In the genomic region with DNA sequence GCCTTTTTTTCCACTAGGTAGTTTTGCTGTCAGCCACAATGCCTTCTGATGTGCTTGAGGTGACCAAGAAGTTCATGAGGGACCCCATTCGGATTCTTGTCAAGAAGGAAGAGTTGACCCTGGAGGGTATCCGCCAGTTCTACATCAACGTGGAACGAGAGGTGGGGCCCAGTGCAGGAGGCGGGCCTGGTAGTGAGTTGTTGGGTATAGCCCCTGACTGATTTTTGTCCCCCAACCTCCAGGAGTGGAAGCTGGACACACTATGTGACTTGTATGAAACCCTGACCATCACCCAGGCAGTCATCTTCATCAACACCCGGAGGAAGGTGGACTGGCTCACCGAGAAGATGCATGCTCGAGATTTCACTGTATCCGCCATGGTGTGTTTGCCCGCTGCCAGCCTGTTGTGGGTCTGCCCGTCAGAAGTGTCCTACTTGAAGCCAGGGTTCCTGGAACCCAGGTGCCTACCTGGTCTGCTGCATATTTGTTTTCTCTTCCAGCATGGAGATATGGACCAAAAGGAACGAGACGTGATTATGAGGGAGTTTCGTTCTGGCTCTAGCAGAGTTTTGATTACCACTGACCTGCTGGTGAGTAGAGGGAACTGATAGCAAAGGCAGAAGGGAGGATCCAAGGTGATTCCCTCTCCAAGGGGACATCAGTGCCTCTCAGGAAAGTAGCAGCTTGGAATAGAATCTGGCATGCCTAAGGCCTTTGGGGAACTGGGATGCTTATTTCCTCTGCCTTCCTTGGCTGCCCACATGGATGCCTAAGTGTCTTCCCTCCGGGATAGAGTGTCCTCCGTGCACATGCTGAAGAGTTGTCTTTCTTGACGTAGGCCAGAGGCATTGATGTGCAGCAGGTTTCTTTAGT, we compare ENCODE assay signal across 10 cellular contexts. TPM values are rescaled to one million over a fixed set of nuclear protein-coding genes. Genes with fewer than 3 reads are reported as not detected.
A peak's percentile ranks its signal among the peaks of the same experiment; 100 is the strongest.
DNase-seq lines count a peak whose midpoint lies in the region; ATAC-seq, FAIRE-seq and TF ChIP-seq lines count a peak whose summit lies in the region.
"Had no signal": no experiment of that assay in that cellular context is flagged by ENCODE, and none has a peak within 500 bp of the region (broad histone marks: within the 10 kb centered on the region; RNA-seq: fewer than 3 reads in every experiment).

No MANE protein-coding gene starts in this region.

- no peak overlapping the region for H2AK9ac ChIP-seq in IMR-90 (replicated peaks; ENCODE audit: low read depth, low read length, poor library complexity)

- peaks cover 7% of the 10 kb centered on the region; the same call in 1 of the 2 replicates for H3K9me3 ChIP-seq in AG04450 (ENCODE audit: control insufficient read depth, insufficient read depth, low read length)
- no peaks in the 10 kb centered on the region for H3K9me3 ChIP-seq in IMR-90 (ENCODE audit: control insufficient read depth, insufficient read depth, low read length)
- H3K9me3 ChIP-seq in K562 (replicated peaks; ENCODE audit: control insufficient read depth, insufficient read depth, low read depth, low read length), result no peaks in the 10 kb centered on the region
- H3K9me3 ChIP-seq: heart left ventricle had no signal

- H3K56ac ChIP-seq in IMR-90 (ENCODE audit: extremely low read depth, insufficient read depth, low read length), result no peak overlapping the region

- peaks cover 55 to 66% of the 10 kb centered on the region in 2 donors for H3K4me1 Mint-ChIP-seq in natural killer cell

- no peak overlapping the region for H2BK5ac ChIP-seq in IMR-90 (ENCODE audit: low read depth, low read length, poor library complexity, severe bottlenecking)

- peaks cover 70% of the 10 kb centered on the region for H4K20me1 ChIP-seq in IMR-90 (ENCODE audit: insufficient read depth, low read length)
- peaks cover 43% of the 10 kb centered on the region for H4K20me1 ChIP-seq in K562 (replicated peaks; ENCODE audit: control insufficient read depth, insufficient read depth, low read length)

- intact Hi-C loops in IMR-90 (cut with micrococcal nuclease) (no loop called here), K562 (cut with micrococcal nuclease) (no loop called here), natural killer cell (cut with micrococcal nuclease) (no loop called here)

- no peak overlapping the region for H2AFZ ChIP-seq in IMR-90 (replicated peaks; ENCODE audit: low read length, poor library complexity)
- H2AFZ ChIP-seq in K562 (ENCODE audit: low read depth, low read length), result no peak overlapping the region

- BruUV-seq in IMR-90 (replicated peaks; lab: Mats Ljungman, UMichigan) (TSS peak; percentile 49), K562 (replicated peaks; lab: Mats Ljungman, UMichigan) (no TSS peak)

- WGBS in IMR-90 (ENCODE audit: extremely low coverage in 2 of 2, insufficient read length in 1 of 2), 2 experiments, result 92% methylated on average over 6 of the region's 17 CpGs; no CpG with 5 or more reads in 1 of the 2 experiments
- WGBS in K562 (ENCODE audit: insufficient coverage, low coverage, missing lambda C conversion rate), result 65% methylated on average over 10 of the region's 17 CpGs

- no peak for TF ChIP-seq CTCF in AG04450 (IDR thresholded peaks at IDR 0.05; ENCODE audit: low read depth, low read length)
- TF ChIP-seq CTCF in IMR-90 (conservative IDR thresholded peaks at IDR 0.05; ENCODE audit: low read depth, low read length), result no peak
- TF ChIP-seq CTCF in K562 (IDR thresholded peaks at IDR 0.05 in 2 of 3, conservative IDR thresholded peaks at IDR 0.05 in 1 of 3; ENCODE audit: insufficient read depth in 2 of 3, low read depth in 1 of 3, low read length in 3 of 3), result no peak
- TF ChIP-seq CTCF in natural killer cell (IDR thresholded peaks at IDR 0.05), result no peak

- H3K4ac ChIP-seq in IMR-90 (ENCODE audit: low read depth, low read length), result no peak overlapping the region

- no peak overlapping the region for H3K18ac ChIP-seq in IMR-90 (ENCODE audit: low read depth, low read length)

- H4K8ac ChIP-seq in IMR-90 (ENCODE audit: low read depth in 2 of 2, low read length in 2 of 2), result no peak overlapping the region

- H3K9me3 Mint-ChIP-seq in natural killer cell, result no peaks in the 10 kb centered on the region

- no peak overlapping the region for H2BK20ac ChIP-seq in IMR-90 (ENCODE audit: low read depth, low read length)

- no peaks in the 10 kb centered on the region for H3K27me3 ChIP-seq in AG04450 (ENCODE audit: control insufficient read depth, insufficient read depth, low read length)
- no peaks in the 10 kb centered on the region for H3K27me3 ChIP-seq in IMR-90 (ENCODE audit: control insufficient read depth, insufficient read depth, low read length)
- H3K27me3 ChIP-seq in K562 (ENCODE audit: control insufficient read depth in 2 of 2, insufficient read depth in 2 of 2, low read length in 2 of 2), result no peaks in the 10 kb centered on the region
- H3K27me3 ChIP-seq: heart left ventricle had no signal

- peak overlapping the region; percentile 24; the same call in 1 of the 2 replicates for H3K23ac ChIP-seq in IMR-90 (ENCODE audit: low read depth, low read length)

- POLR2A ChIA-PET in AG04450 (lab: Yijun Ruan, JAX), result interaction anchor here (0.7 kb wide), 1 partner anchor 179 kb away, joined by 3 read pairs; no protein-coding TSS in a partner anchor
- POLR2A ChIA-PET in IMR-90 (lab: Charles Lee; ENCODE audit: unreplicated experiment), result no interaction called here
- POLR2A ChIA-PET in K562 (lab: Yijun Ruan, JAX), result interaction anchor here (0.6 to 1.0 kb wide), 2 partner anchors 64 to 109 kb away, joined by 3 to 4 read pairs; no protein-coding TSS in a partner anchor

- H3K4me2 ChIP-seq in IMR-90 (ENCODE audit: low read depth, low read length), result no peak overlapping the region
- H3K4me2 ChIP-seq in K562 (ENCODE audit: insufficient read depth, low read length), result no peak overlapping the region

- H2AK5ac ChIP-seq in IMR-90 (ENCODE audit: low read depth, low read length), result no peak overlapping the region

- no peak for TF ChIP-seq RAD21 in IMR-90 (IDR thresholded peaks at IDR 0.05; ENCODE audit: low read length)
- no peak for TF ChIP-seq RAD21 in K562 (CRISPR knock-in tag; conservative IDR thresholded peaks at IDR 0.05 in 1 of 2, IDR thresholded peaks at IDR 0.05 in 1 of 2)

- peaks cover 15% of the 10 kb centered on the region for H3K36me3 Mint-ChIP-seq in natural killer cell

- CTCF ChIA-PET in AG04450 (lab: Charles Lee) (no interaction called here), IMR-90 (lab: Yijun Ruan, JAX) (interaction anchor here (0.6 kb wide), 1 partner anchor 143 kb away, joined by 4 read pairs; a partner anchor contains a TSS), K562 (lab: Yijun Ruan, JAX; ENCODE audit: low intra/inter-chr PET ratio) (no interaction called here)

- peaks cover 84% of the 10 kb centered on the region for H3K79me2 ChIP-seq in K562 (ENCODE audit: control insufficient read depth, insufficient read depth, low read length)

- no peak overlapping the region for H2BK120ac ChIP-seq in IMR-90 (ENCODE audit: low read depth, low read length)

- no peak overlapping the region for H4K91ac ChIP-seq in IMR-90 (ENCODE audit: insufficient read depth, low read depth, low read length)

- no peak for FAIRE-seq in K562 (lab: Jason Lieb, UNC)

- no peak for TF ChIP-seq POLR2A in IMR-90 (IDR thresholded peaks at IDR 0.05; ENCODE audit: low read depth, low read length)
- TF ChIP-seq POLR2A in K562 (conservative IDR thresholded peaks at IDR 0.05), result peak; percentile 19; the same call in 1 of the 2 replicates

- peak overlapping the region; percentile 93 to 98 for H3K27ac Mint-ChIP-seq in natural killer cell

- no peak overlapping the region for H4K5ac ChIP-seq in IMR-90 (ENCODE audit: low read depth, low read length)

- no peak for TF ChIP-seq EP300 in K562 (IDR thresholded peaks at IDR 0.05; ENCODE audit: low read length)

- in situ Hi-C loops in IMR-90 (cut with MboI; ENCODE audit: low sequenced_read_pairs), result no loop called here
- in situ Hi-C loops in K562 (cut with MboI), result no loop called here

- H3K4me1 ChIP-seq in IMR-90 (ENCODE audit: control insufficient read depth, insufficient read depth, low read length), result peaks cover 23% of the 10 kb centered on the region
- H3K4me1 ChIP-seq in K562 (replicated peaks in 1 of 2; ENCODE audit: control insufficient read depth in 2 of 2, insufficient read depth in 2 of 2, low read length in 2 of 2), result peaks cover 44 to 49% of the 10 kb centered on the region in 2 experiments

- no peak overlapping the region for H3K14ac ChIP-seq in IMR-90 (replicated peaks; ENCODE audit: low read depth, low read length)

- dilution Hi-C loops in IMR-90 (cut with HindIII; ENCODE audit: low sequenced_read_pairs, unreplicated experiment), result no loop called here

- H3K4me3 Mint-ChIP-seq in natural killer cell, result no peak overlapping the region

- no peak overlapping the region for H3K9ac ChIP-seq in IMR-90 (ENCODE audit: low read depth, low read length)
- H3K9ac ChIP-seq in K562 (ENCODE audit: insufficient read depth in 1 of 2, low read depth in 2 of 2, low read length in 2 of 2), result no peak overlapping the region

- no peak for ATAC-seq in IMR-90 (ENCODE audit: low read depth)
- no peak for ATAC-seq in K562
- no peak for ATAC-seq in natural killer cell
- ATAC-seq: heart left ventricle had no signal

- no peaks in the 10 kb centered on the region for H3K27me3 Mint-ChIP-seq in natural killer cell (ENCODE audit: low read depth in 2 of 2)

- H3K27ac ChIP-seq in AG04450 (ENCODE audit: low read depth, low read length), result peak overlapping the region; percentile 52
- H3K27ac ChIP-seq in IMR-90 (ENCODE audit: insufficient read depth, low read length), result no peak overlapping the region
- no peak overlapping the region for H3K27ac ChIP-seq in K562 (ENCODE audit: extremely low read depth, low read depth, low read length)

- H3K9me1 ChIP-seq in IMR-90 (ENCODE audit: insufficient read depth, low read length), result peaks cover 21% of the 10 kb centered on the region
- H3K9me1 ChIP-seq in K562 (ENCODE audit: control insufficient read depth, insufficient read depth, low read length), result peaks cover 9% of the 10 kb centered on the region

- peaks cover 12 to 73% of the 10 kb centered on the region in 2 experiments for H3K79me1 ChIP-seq in IMR-90 (ENCODE audit: low read depth in 1 of 2, low read length in 2 of 2)

- H3K36me3 ChIP-seq in IMR-90 (ENCODE audit: control insufficient read depth, insufficient read depth, low read length) (peaks cover 54% of the 10 kb centered on the region), K562 (ENCODE audit: control insufficient read depth, insufficient read depth, low read length) (peaks cover 64% of the 10 kb centered on the region)

- H2BK15ac ChIP-seq in IMR-90 (ENCODE audit: low read depth, low read length), result no peak overlapping the region

- DNase-seq in AG04450 (ENCODE audit: low read depth, low spot score) (no peak), IMR-90 (no peak), K562 (ENCODE audit: extremely low read depth in 1 of 4, low spot score in 3 of 4) (no peak), natural killer cell (no peak), DMS79 treated with DMSO at 0.1 percent for 48 hours (lab: John Stamatoyannopoulos, UW) (no peak), NCI-H526 (lab: John Stamatoyannopoulos, UW) (no peak), iPS-NIHi11 (ENCODE audit: low spot score) (no peak), NOMO-1 (lab: John Stamatoyannopoulos, UW; ENCODE audit: unreplicated experiment in 2 of 2) (no peak)
- DNase-seq: NCI-H2107 had no signal

- H3K4me3 ChIP-seq in AG04450 (ENCODE audit: low read depth, low read length), result no peak overlapping the region
- H3K4me3 ChIP-seq in IMR-90 (ENCODE audit: insufficient read depth, low read depth, low read length), result no peak overlapping the region
- H3K4me3 ChIP-seq in K562, result no peak overlapping the region

RNA-seq across cellular contexts. Expression of a gene that starts 1.9 kb away (rescaled TPM):
- polyA plus RNA-seq in AG04450 (2011; rRNA removed) (34.1 and 39.6 TPM in 2 replicates), IMR-90 (2012; rRNA removed) (43.1 and 55.0 TPM in 2 replicates), K562 (2011; rRNA removed) (31.3 and 65.1 TPM in 2 replicates), K562 (2014; fragmentation: Illumina TruSeq; extraction: Trizol) (77.2 and 89.8 TPM in 2 replicates), K562 (2014; fragmentation: Nextera tagmentation; extraction: Ambion mirVana) (10 to 100 TPM; 37.7 to 85.3 TPM), K562 (2014; rRNA removed) (33.3 and 38.8 TPM in 2 replicates)
- polyA minus RNA-seq in AG04450 (2011; rRNA and poly(A)+ RNA removed), result 11.6 and 21.2 TPM in 2 replicates
- total RNA-seq in IMR-90 (2012; rRNA removed) (16.0 and 23.3 TPM in 2 replicates), K562 (2014; rRNA removed) (34.6 and 37.2 TPM in 2 replicates), K562 (2014; rRNA removed; fragmentation: Illumina TruSeq; extraction: Trizol) (22.9 and 28.2 TPM in 2 replicates), K562 (2015; rRNA removed; fragmentation: Illumina TruSeq; extraction: Trizol) (46.4 and 50.9 TPM in 2 replicates), K562 (2021) (30.1 and 34.8 TPM in 2 replicates), natural killer cell (10 to 100 TPM in 2 of 3 donors, 1 to 10 TPM in 1; 1.4 to 24.7 (median 13.0) TPM)
- polyA plus RNA-seq in IMR-90 (2012; cell fraction: cytosol; rRNA removed), result 18.3 and 59.5 TPM in 2 replicates
- polyA plus RNA-seq in IMR-90 (2012; cell fraction: nucleus; rRNA removed; ENCODE audit: low replicate concordance), result 2.6 and 3.5 TPM in 2 replicates
- total RNA-seq in K562 (2011; cell fraction: chromatin; rRNA removed; ENCODE audit: low replicate concordance), result 7.2 and 16.8 TPM in 2 replicates
- 20.0 and 21.3 TPM in 2 replicates for total RNA-seq in K562 (2011; cell fraction: nucleolus; rRNA removed)
- 33.4 and 34.7 TPM in 2 replicates for total RNA-seq in K562 (2011; cell fraction: nucleoplasm; rRNA removed)
- polyA plus RNA-seq in K562 (2011; cell fraction: cytosol; rRNA removed), result 76.2 and 89.9 TPM in 2 replicates
- polyA plus RNA-seq in K562 (2011; cell fraction: nucleus; rRNA removed), result 4.1 and 4.4 TPM in 2 replicates
- polyA plus RNA-seq in K562 (2012), result 44.4 and 74.1 TPM in 2 replicates
- 23.1 and 25.5 TPM in 2 replicates for polyA minus RNA-seq in K562 (2011; rRNA and poly(A)+ RNA removed)
- polyA minus RNA-seq in K562 (2011; cell fraction: cytosol; rRNA and poly(A)+ RNA removed), result 16.3 and 19.7 TPM in 2 replicates
- 1.3 and 2.2 TPM in 2 replicates for polyA minus RNA-seq in K562 (2011; cell fraction: nucleus; rRNA and poly(A)+ RNA removed)

RNA-seq across cellular contexts. Expression of a gene that starts 6.1 kb away (rescaled TPM):
- polyA plus RNA-seq in AG04450 (2011; rRNA removed) (128 and 131 TPM in 2 replicates), IMR-90 (2012; rRNA removed) (135 and 152 TPM in 2 replicates), K562 (2011; rRNA removed) (160 and 161 TPM in 2 replicates), K562 (2014; fragmentation: Illumina TruSeq; extraction: Trizol) (172 and 179 TPM in 2 replicates), K562 (2014; fragmentation: Nextera tagmentation; extraction: Ambion mirVana) (10 to 100 TPM in 1 of 2 experiments, 1 to 10 TPM in 1; 4.9 to 21.8 TPM), K562 (2014; rRNA removed) (77.1 and 86.7 TPM in 2 replicates)
- 79.9 and 99.2 TPM in 2 replicates for polyA minus RNA-seq in AG04450 (2011; rRNA and poly(A)+ RNA removed)
- total RNA-seq in IMR-90 (2012; rRNA removed) (142 and 149 TPM in 2 replicates), K562 (2014; rRNA removed) (53.5 and 78.9 TPM in 2 replicates), K562 (2014; rRNA removed; fragmentation: Illumina TruSeq; extraction: Trizol) (68.3 and 80.2 TPM in 2 replicates), K562 (2015; rRNA removed; fragmentation: Illumina TruSeq; extraction: Trizol) (78.5 and 85.0 TPM in 2 replicates), K562 (2021) (55.5 and 63.7 TPM in 2 replicates), natural killer cell (10 to 100 TPM; 26.3 to 29.2 (median 27.1) TPM)
- 111 and 139 TPM in 2 replicates for polyA plus RNA-seq in IMR-90 (2012; cell fraction: cytosol; rRNA removed)
- polyA plus RNA-seq in IMR-90 (2012; cell fraction: nucleus; rRNA removed; ENCODE audit: low replicate concordance), result 74.4 and 102 TPM in 2 replicates
- 63.6 and 172 TPM in 2 replicates for total RNA-seq in K562 (2011; cell fraction: chromatin; rRNA removed; ENCODE audit: low replicate concordance)
- total RNA-seq in K562 (2011; cell fraction: nucleolus; rRNA removed), result 230 and 236 TPM in 2 replicates
- 165 and 169 TPM in 2 replicates for total RNA-seq in K562 (2011; cell fraction: nucleoplasm; rRNA removed)
- polyA plus RNA-seq in K562 (2011; cell fraction: cytosol; rRNA removed), result 292 and 301 TPM in 2 replicates
- polyA plus RNA-seq in K562 (2011; cell fraction: nucleus; rRNA removed), result 85.8 and 92.2 TPM in 2 replicates
- 66.5 and 66.7 TPM in 2 replicates for polyA plus RNA-seq in K562 (2012)
- polyA minus RNA-seq in K562 (2011; rRNA and poly(A)+ RNA removed), result 77.8 and 107 TPM in 2 replicates
- polyA minus RNA-seq in K562 (2011; cell fraction: cytosol; rRNA and poly(A)+ RNA removed), result 35.2 and 43.8 TPM in 2 replicates
- polyA minus RNA-seq in K562 (2011; cell fraction: nucleus; rRNA and poly(A)+ RNA removed), result 15.8 and 18.0 TPM in 2 replicates

RNA-seq across cellular contexts. Expression of a gene that starts 12.3 kb away (rescaled TPM):
- polyA plus RNA-seq in AG04450 (2011; rRNA removed) (0.24 and 0.29 TPM in 2 replicates), IMR-90 (2012; rRNA removed) (0.62 and 1.0 TPM in 2 replicates), K562 (2011; rRNA removed) (0.16 TPM in 1 of 2 replicates, not detected in the other), K562 (2014; fragmentation: Illumina TruSeq; extraction: Trizol) (not detected in 2 replicates), K562 (2014; fragmentation: Nextera tagmentation; extraction: Ambion mirVana) (under 1 TPM in 1 of 2 experiments, not detected in 1; 0.07 TPM), K562 (2014; rRNA removed) (0.33 TPM in 1 of 2 replicates, not detected in the other)
- polyA minus RNA-seq in AG04450 (2011; rRNA and poly(A)+ RNA removed), result 0.17 TPM in 1 of 2 replicates, not detected in the other
- total RNA-seq in IMR-90 (2012; rRNA removed) (0.18 and 0.28 TPM in 2 replicates), K562 (2014; rRNA removed) (0.23 and 0.24 TPM in 2 replicates), K562 (2014; rRNA removed; fragmentation: Illumina TruSeq; extraction: Trizol) (not detected in 2 replicates), K562 (2015; rRNA removed; fragmentation: Illumina TruSeq; extraction: Trizol) (not detected in 2 replicates), K562 (2021) (0.16 TPM in 1 of 2 replicates, not detected in the other), natural killer cell (under 1 TPM in 1 of 3 donors, not detected in 2; 0.27 TPM)
- polyA plus RNA-seq in IMR-90 (2012; cell fraction: cytosol; rRNA removed), result 2.4 and 3.1 TPM in 2 replicates
- 0.84 and 3.4 TPM in 2 replicates for polyA plus RNA-seq in IMR-90 (2012; cell fraction: nucleus; rRNA removed; ENCODE audit: low replicate concordance)
- 1.1 and 1.3 TPM in 2 replicates for total RNA-seq in K562 (2011; cell fraction: chromatin; rRNA removed; ENCODE audit: low replicate concordance)
- total RNA-seq in K562 (2011; cell fraction: nucleolus; rRNA removed), result 1.2 TPM in 2 replicates
- 0.37 and 1.1 TPM in 2 replicates for total RNA-seq in K562 (2011; cell fraction: nucleoplasm; rRNA removed)
- 0.09 and 0.19 TPM in 2 replicates for polyA plus RNA-seq in K562 (2011; cell fraction: cytosol; rRNA removed)
- polyA plus RNA-seq in K562 (2011; cell fraction: nucleus; rRNA removed), result 0.76 and 1.2 TPM in 2 replicates
- polyA plus RNA-seq in K562 (2012), result 1.1 and 1.9 TPM in 2 replicates
- polyA minus RNA-seq in K562 (2011; rRNA and poly(A)+ RNA removed), result not detected in 2 replicates
- not detected in 2 replicates for polyA minus RNA-seq in K562 (2011; cell fraction: cytosol; rRNA and poly(A)+ RNA removed)
- 0.40 and 0.44 TPM in 2 replicates for polyA minus RNA-seq in K562 (2011; cell fraction: nucleus; rRNA and poly(A)+ RNA removed)

RNA-seq across cellular contexts. Expression of a gene that starts 15.8 kb away (rescaled TPM):
- polyA plus RNA-seq in AG04450 (2011; rRNA removed), result 67.6 and 73.4 TPM in 2 replicates
- polyA minus RNA-seq in AG04450 (2011; rRNA and poly(A)+ RNA removed), result 58.9 and 63.0 TPM in 2 replicates
- total RNA-seq in IMR-90 (2012; rRNA removed), result 72.8 and 120 TPM in 2 replicates
- 74.7 and 82.4 TPM in 2 replicates for polyA plus RNA-seq in IMR-90 (2012; rRNA removed)
- polyA plus RNA-seq in IMR-90 (2012; cell fraction: cytosol; rRNA removed), result 37.8 and 97.7 TPM in 2 replicates
- 35.2 and 52.7 TPM in 2 replicates for polyA plus RNA-seq in IMR-90 (2012; cell fraction: nucleus; rRNA removed; ENCODE audit: low replicate concordance)
- 70.4 and 129 TPM in 2 replicates for total RNA-seq in K562 (2011; cell fraction: chromatin; rRNA removed; ENCODE audit: low replicate concordance)
- 60.9 and 69.7 TPM in 2 replicates for total RNA-seq in K562 (2011; cell fraction: nucleolus; rRNA removed)
- total RNA-seq in K562 (2011; cell fraction: nucleoplasm; rRNA removed), result 66.0 and 67.9 TPM in 2 replicates
- total RNA-seq in K562 (2014; rRNA removed), result 65.3 and 69.1 TPM in 2 replicates
- 79.3 and 82.7 TPM in 2 replicates for total RNA-seq in K562 (2014; rRNA removed; fragmentation: Illumina TruSeq; extraction: Trizol)
- 85.7 and 88.2 TPM in 2 replicates for total RNA-seq in K562 (2015; rRNA removed; fragmentation: Illumina TruSeq; extraction: Trizol)
- 55.6 and 63.1 TPM in 2 replicates for total RNA-seq in K562 (2021)
- 80.5 and 94.1 TPM in 2 replicates for polyA plus RNA-seq in K562 (2011; rRNA removed)
- 73.9 and 80.9 TPM in 2 replicates for polyA plus RNA-seq in K562 (2011; cell fraction: cytosol; rRNA removed)
- polyA plus RNA-seq in K562 (2011; cell fraction: nucleus; rRNA removed), result 92.4 and 106 TPM in 2 replicates
- polyA plus RNA-seq in K562 (2012), result 33.0 and 47.9 TPM in 2 replicates
- 98.7 and 102 TPM in 2 replicates for polyA plus RNA-seq in K562 (2014; fragmentation: Illumina TruSeq; extraction: Trizol)
- polyA plus RNA-seq in K562 (2014; fragmentation: Nextera tagmentation; extraction: Ambion mirVana), result under 1 TPM; 0.63 to 0.73 TPM
- polyA plus RNA-seq in K562 (2014; rRNA removed), result 67.3 and 78.8 TPM in 2 replicates
- polyA minus RNA-seq in K562 (2011; rRNA and poly(A)+ RNA removed), result 68.9 and 101 TPM in 2 replicates
- polyA minus RNA-seq in K562 (2011; cell fraction: cytosol; rRNA and poly(A)+ RNA removed), result 29.8 and 44.6 TPM in 2 replicates
- 19.1 and 22.7 TPM in 2 replicates for polyA minus RNA-seq in K562 (2011; cell fraction: nucleus; rRNA and poly(A)+ RNA removed)
- 10 to 100 TPM; 36.9 to 42.3 (median 39.1) TPM for total RNA-seq in natural killer cell

RNA-seq across cellular contexts. Expression of a gene that starts 19.0 kb away (rescaled TPM):
- polyA plus RNA-seq in AG04450 (2011; rRNA removed) (0.83 and 1.0 TPM in 2 replicates), IMR-90 (2012; rRNA removed) (0.98 and 1.3 TPM in 2 replicates), K562 (2011; rRNA removed) (0.26 and 1.6 TPM in 2 replicates), K562 (2014; fragmentation: Illumina TruSeq; extraction: Trizol) (0.19 and 0.29 TPM in 2 replicates), K562 (2014; fragmentation: Nextera tagmentation; extraction: Ambion mirVana) (under 1 TPM; 0.04 to 0.07 TPM), K562 (2014; rRNA removed) (0.30 and 0.45 TPM in 2 replicates)
- polyA minus RNA-seq in AG04450 (2011; rRNA and poly(A)+ RNA removed), result 0.70 and 0.92 TPM in 2 replicates
- total RNA-seq in IMR-90 (2012; rRNA removed) (0.56 TPM in 1 of 2 replicates, not detected in the other), K562 (2014; rRNA removed) (0.18 and 0.24 TPM in 2 replicates), K562 (2014; rRNA removed; fragmentation: Illumina TruSeq; extraction: Trizol) (not detected in 2 replicates), K562 (2015; rRNA removed; fragmentation: Illumina TruSeq; extraction: Trizol) (0.11 and 0.30 TPM in 2 replicates), K562 (2021) (0.38 and 0.51 TPM in 2 replicates), natural killer cell (10 to 100 TPM in 1 of 3 donors, 1 to 10 TPM in 2; 2.7 to 11.1 (median 2.7) TPM)
- polyA plus RNA-seq in IMR-90 (2012; cell fraction: cytosol; rRNA removed), result 1.1 and 1.2 TPM in 2 replicates
- polyA plus RNA-seq in IMR-90 (2012; cell fraction: nucleus; rRNA removed; ENCODE audit: low replicate concordance), result 1.4 and 1.9 TPM in 2 replicates
- 0.21 and 0.76 TPM in 2 replicates for total RNA-seq in K562 (2011; cell fraction: chromatin; rRNA removed; ENCODE audit: low replicate concordance)
- total RNA-seq in K562 (2011; cell fraction: nucleolus; rRNA removed), result 0.39 and 0.50 TPM in 2 replicates
- 0.29 and 0.38 TPM in 2 replicates for total RNA-seq in K562 (2011; cell fraction: nucleoplasm; rRNA removed)
- 0.16 and 0.96 TPM in 2 replicates for polyA plus RNA-seq in K562 (2011; cell fraction: cytosol; rRNA removed)
- 0.31 and 4.2 TPM in 2 replicates for polyA plus RNA-seq in K562 (2011; cell fraction: nucleus; rRNA removed)
- polyA plus RNA-seq in K562 (2012), result 0.98 and 1.2 TPM in 2 replicates
- polyA minus RNA-seq in K562 (2011; rRNA and poly(A)+ RNA removed), result 0.54 TPM in 1 of 2 replicates, not detected in the other
- polyA minus RNA-seq in K562 (2011; cell fraction: cytosol; rRNA and poly(A)+ RNA removed), result 2.4 TPM in 1 of 2 replicates, not detected in the other
- 0.27 and 2.3 TPM in 2 replicates for polyA minus RNA-seq in K562 (2011; cell fraction: nucleus; rRNA and poly(A)+ RNA removed)
